In the genomic region with DNA sequence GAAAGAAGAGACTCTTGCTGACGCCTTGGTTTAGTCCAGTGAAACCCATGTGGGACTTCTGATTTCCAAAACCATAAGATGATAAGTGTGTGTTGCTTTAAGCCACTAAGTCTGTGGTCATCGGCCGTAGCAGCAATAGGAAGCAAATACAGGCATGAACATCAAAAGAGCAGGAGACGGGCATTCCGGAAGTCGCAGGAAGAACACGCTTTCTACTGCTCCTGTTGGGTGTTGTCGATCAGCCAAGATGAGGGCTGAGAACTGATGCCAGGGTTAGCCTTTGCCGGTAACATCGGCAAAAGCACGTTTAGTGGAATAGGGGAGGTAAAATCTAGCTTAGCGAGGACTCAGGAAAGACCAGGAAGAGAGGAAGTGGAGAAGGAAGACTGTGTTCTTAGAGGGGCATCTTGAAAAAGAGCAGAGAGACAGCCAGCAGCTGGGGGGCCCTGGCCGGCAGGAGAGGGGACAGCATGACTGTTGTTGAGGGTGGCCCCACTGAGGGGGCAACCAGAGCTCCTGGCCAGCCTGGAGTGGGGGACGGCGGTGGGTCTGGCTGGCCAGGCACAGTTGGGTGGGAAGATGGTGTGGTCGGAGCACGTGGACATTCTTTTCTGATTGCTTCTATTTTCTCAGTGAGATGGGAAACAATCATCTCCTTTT, we compare ENCODE assay signal across 14 cellular contexts.
A peak's percentile ranks its signal among the peaks of the same experiment; 100 is the strongest.
DNase-seq lines count a peak whose midpoint lies in the region; ATAC-seq, FAIRE-seq and TF ChIP-seq lines count a peak whose summit lies in the region.
"Had no signal": no experiment of that assay in that cellular context is flagged by ENCODE, and none has a peak within 500 bp of the region (broad histone marks: within the 10 kb centered on the region; RNA-seq: fewer than 3 reads in every experiment).

No MANE protein-coding gene starts in this region.

- H3K9ac ChIP-seq in HepG2 (ENCODE audit: insufficient read depth, low read depth, low read length) (no peak overlapping the region), skeletal muscle satellite cell (ENCODE audit: low read depth, low read length) (peak overlapping the region; percentile 54)

- TF ChIP-seq EP300 in HepG2 (IDR thresholded peaks at IDR 0.05; ENCODE audit: low read depth in 2 of 2, low read length in 2 of 2) (no peak), HepG2 (CRISPR knock-in tag; IDR thresholded peaks at IDR 0.05; ENCODE audit: borderline replicate concordance) (no peak)

- FAIRE-seq in HepG2 (lab: Jason Lieb, UNC): no peak

- WGBS in HepG2 (ENCODE audit: low lambda C conversion rate): 66% methylated on average over 17 of the region's 17 CpGs

- DNase-seq in D341Med (ENCODE audit: low spot score) (peak; percentile 44), WERI-Rb-1 (peak; percentile 5), HepG2 (ENCODE audit: low spot score) (no peak), superior temporal gyrus (ENCODE audit: extremely low spot score) (no peak), NOMO-1 treated with dmso at 0.1 percent for 144 hours (lab: John Stamatoyannopoulos, UW; ENCODE audit: unreplicated experiment) (no peak), AG20443 (ENCODE audit: low spot score) (no peak)
- no peak for DNase-seq in activated CD4-positive, alpha-beta T cell treated with anti-CD3 and anti-CD28 coated beads, Interleukin-2, amount 50 U/mL, for 4 hours
- DNase-seq: activated naive CD8-positive, alpha-beta T cell treated with anti-CD3 and anti-CD28 coated beads, Interleukin-2, amount 10 ng/mL, durations not matched to agents 7 days and 5 days; C1 segment of cervical spinal cord; NCI-H1417; NCI-H446; stimulated activated CD4-positive, alpha-beta T cell treated with anti-CD3 and anti-CD28 coated beads, Interleukin-2, amount 100 ng/mL, for 24 hours had no signal

- CTCF ChIA-PET in HepG2 (lab: Yijun Ruan, JAX; ENCODE audit: low intra/inter-chr PET ratio, low total read pairs): no interaction called here

- TF ChIP-seq POLR2A in HepG2 (IDR thresholded peaks at IDR 0.05; ENCODE audit: insufficient read depth in 1 of 2, low read depth in 2 of 2, low read length in 2 of 2): no peak

- no peak for ATAC-seq in HepG2

- TF ChIP-seq CTCF in WERI-Rb-1 (IDR thresholded peaks at IDR 0.05; ENCODE audit: low read depth, low read length) (no peak), HepG2 (CRISPR knock-in tag; IDR thresholded peaks at IDR 0.05) (no peak)

- no peaks in the 10 kb centered on the region for H3K27me3 ChIP-seq in WERI-Rb-1 (ENCODE audit: insufficient read depth, low read depth, severe bottlenecking)
- H3K27me3 ChIP-seq in HepG2 (ENCODE audit: control insufficient read depth in 1 of 2, insufficient read depth in 2 of 2, low read length in 2 of 2): peaks cover 2 to 51% of the 10 kb centered on the region in 2 experiments; a peak in 4 of 5 replicates
- H3K27me3 ChIP-seq in skeletal muscle satellite cell (ENCODE audit: control insufficient read depth, insufficient read depth, low read length): no peaks in the 10 kb centered on the region

- no peak overlapping the region for H3K4me2 ChIP-seq in HepG2 (ENCODE audit: low read depth, low read length)
- no peak overlapping the region for H3K4me2 ChIP-seq in skeletal muscle satellite cell (ENCODE audit: low read length)

- no peak for TF ChIP-seq RAD21 in HepG2 (CRISPR knock-in tag; IDR thresholded peaks at IDR 0.05)

- no peak overlapping the region for H2AFZ ChIP-seq in HepG2 (ENCODE audit: low read length)

- H3K4me3 ChIP-seq in WERI-Rb-1 (ENCODE audit: low read depth, low read length): no peak overlapping the region
- H3K4me3 ChIP-seq in HepG2 (replicated peaks in 1 of 3; ENCODE audit: insufficient read depth in 1 of 3, low read depth in 2 of 3, low read length in 3 of 3): no peak overlapping the region
- no peak overlapping the region for H3K4me3 ChIP-seq in skeletal muscle satellite cell (ENCODE audit: low read length)

- no peaks in the 10 kb centered on the region; the same call in 1 of the 2 replicates for H4K20me1 ChIP-seq in HepG2 (ENCODE audit: insufficient read depth, low read length)

- BruUV-seq in HepG2 (replicated peaks; lab: Mats Ljungman, UMichigan): no TSS peak

- H3K27ac ChIP-seq in WERI-Rb-1: no peak overlapping the region
- H3K27ac ChIP-seq in HepG2 (ENCODE audit: extremely low read length, insufficient read depth, low read length): no peak overlapping the region
- H3K27ac ChIP-seq: epithelial cell of prostate had no signal

- POLR2A ChIA-PET in HepG2 (lab: Yijun Ruan, JAX): interaction anchor here (1.0 kb wide), 1 partner anchor 38 kb away, joined by 3 read pairs; no protein-coding TSS in a partner anchor

- peaks cover 11% of the 10 kb centered on the region for H3K9me3 ChIP-seq in WERI-Rb-1 (ENCODE audit: severe bottlenecking)
- peaks cover 6% of the 10 kb centered on the region; the same call in 1 of the 2 replicates for H3K9me3 ChIP-seq in HepG2 (ENCODE audit: low read length)
- H3K9me3 ChIP-seq in skeletal muscle satellite cell (replicated peaks; ENCODE audit: low read length): no peaks in the 10 kb centered on the region

- in situ Hi-C loops in HepG2 (cut with HindIII; ENCODE audit: extremely low pct_ligation_motif_present, low pct_unique_long_range_greater_than_20kb): no loop called here

- H3K79me2 ChIP-seq in HepG2 (ENCODE audit: insufficient read depth, low read length): no peaks in the 10 kb centered on the region

- intact Hi-C loops in HepG2 (cut with micrococcal nuclease; ENCODE audit: unreplicated experiment): no loop called here

- H3K4me1 ChIP-seq in HepG2 (ENCODE audit: insufficient read depth, low read length): peaks cover 17% of the 10 kb centered on the region
- H3K4me1 ChIP-seq in skeletal muscle satellite cell (ENCODE audit: control insufficient read depth, insufficient read depth, low read length): peaks cover 45% of the 10 kb centered on the region

- H3K36me3 ChIP-seq in WERI-Rb-1 (no peaks in the 10 kb centered on the region), HepG2 (replicated peaks in 1 of 2; ENCODE audit: control insufficient read depth in 1 of 2, insufficient read depth in 2 of 2, low read length in 2 of 2) (no peaks in the 10 kb centered on the region), skeletal muscle satellite cell (ENCODE audit: insufficient read depth, low read length) (no peaks in the 10 kb centered on the region)

TF ChIP-seq in HepG2, 621 proteins besides CTCF, POLR2A, EP300 and RAD21 (continues in another document):
- TF ChIP-seq ZSCAN20 (CRISPR knock-in tag; IDR thresholded peaks at IDR 0.05; ENCODE audit: borderline replicate concordance) (no peak), RNF219 (CRISPR knock-in tag; IDR thresholded peaks at IDR 0.05) (peak; percentile 82; the same call in 1 of the 2 replicates), CEBPG (CRISPR knock-in tag; IDR thresholded peaks at IDR 0.05) (no peak)

Comparison
In these comparisons a context has a peak if more than half of its experiments do, and no peak if none do; other contexts are left out.
1. DNase-seq: peak in D341Med (single experiment) and WERI-Rb-1 (single experiment); none in HepG2 (single experiment), superior temporal gyrus (single experiment), NOMO-1 treated with dmso at 0.1 percent for 144 hours (single experiment), activated CD4-positive, alpha-beta T cell treated with anti-CD3 and anti-CD28 coated beads, Interleukin-2, amount 50 U/mL, for 4 hours (0 of 2) and AG20443 (single experiment).